Comparison of ENCODE assay signal across 20 cellular contexts in the genomic region with DNA sequence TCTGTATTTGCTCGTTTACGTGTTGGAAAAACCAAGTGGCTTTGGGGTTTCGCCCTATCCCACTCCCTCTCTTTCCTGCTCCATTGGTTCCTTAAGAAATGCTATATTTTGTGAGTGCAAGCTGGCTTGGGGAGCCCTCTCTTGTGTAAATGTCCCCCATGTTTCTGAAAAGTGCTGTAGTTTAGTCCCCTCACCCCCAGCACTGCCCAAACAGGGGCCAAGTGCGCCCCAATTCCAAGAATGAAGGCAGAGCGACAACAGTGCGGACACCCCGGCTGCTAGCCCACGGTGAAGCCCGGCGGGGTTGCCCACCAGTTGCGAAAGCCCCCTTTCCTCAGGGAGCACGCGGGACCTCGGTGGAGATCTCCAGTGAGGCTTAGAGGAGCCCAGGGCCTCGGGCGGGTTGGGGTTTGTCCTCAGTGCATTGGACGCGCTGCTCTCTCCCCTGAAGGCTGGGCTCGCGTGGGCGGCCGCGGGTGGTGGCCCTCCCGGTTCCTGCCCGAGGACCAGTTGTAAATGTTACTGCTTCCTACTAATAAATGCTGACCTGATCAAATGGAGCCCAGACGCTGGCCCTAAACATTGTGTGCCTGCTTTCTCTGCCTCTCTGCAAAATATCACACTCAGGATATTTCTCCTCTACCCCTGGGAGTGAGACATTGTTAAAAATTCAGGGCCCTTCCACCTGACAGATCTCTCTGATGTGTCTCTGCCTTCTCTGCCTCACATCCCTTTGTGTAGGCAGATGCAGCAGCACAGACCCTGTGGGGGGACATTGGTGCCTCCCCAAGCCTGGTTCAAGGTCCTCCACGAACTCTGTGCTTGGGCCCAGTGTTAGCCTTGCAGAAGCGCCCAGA. TPM values are rescaled to one million over a fixed set of nuclear protein-coding genes. Genes with fewer than 3 reads are reported as not detected.
DNase-seq lines count a peak whose midpoint lies in the region; ATAC-seq and TF ChIP-seq lines count a peak whose summit lies in the region.
"Had no signal": no experiment of that assay in that cellular context is flagged by ENCODE, and none has a peak within 500 bp of the region (broad histone marks: within the 10 kb centered on the region; RNA-seq: fewer than 3 reads in every experiment).

No MANE protein-coding gene starts in this region.

- peaks cover 20% of the 10 kb centered on the region for H3K4me1 Mint-ChIP-seq in activated naive CD8-positive, alpha-beta T cell (ENCODE audit: low read depth)
- peaks cover 25% of the 10 kb centered on the region for H3K4me1 Mint-ChIP-seq in activated naive CD8-positive, alpha-beta T cell treated with anti-CD3 and anti-CD28 coated beads, Interleukin-2, amount 50 U/mL, for 24 hours
- peaks cover 30% of the 10 kb centered on the region for H3K4me1 Mint-ChIP-seq in brain
- peaks cover 65% of the 10 kb centered on the region for H3K4me1 Mint-ChIP-seq in nephron

- no peaks in the 10 kb centered on the region for H3K36me3 ChIP-seq in uterus
- H3K36me3 ChIP-seq: neural progenitor cell, right atrium auricular region, WERI-Rb-1 had no signal

- no peak for ATAC-seq in activated naive CD8-positive, alpha-beta T cell treated with anti-CD3 and anti-CD28 coated beads, Interleukin-2, amount 50 U/mL, for 24 hours
- ATAC-seq in HG03439 (IDR thresholded peaks at IDR 0.05; ENCODE audit: unreplicated experiment): no peak
- ATAC-seq: stimulated activated naive CD8-positive, alpha-beta T cell treated with anti-CD3 and anti-CD28 coated beads, Interleukin-15, amount 100 ng/mL, for 72 hours had no signal

- H3K4me3 ChIP-seq in uterus: peak overlapping the region; percentile 51 to 78
- H3K4me3 ChIP-seq in dorsolateral prefrontal cortex: no peak overlapping the region
- H3K4me3 ChIP-seq: neural progenitor cell, right atrium auricular region had no signal

- H3K4me3 Mint-ChIP-seq in activated naive CD8-positive, alpha-beta T cell: peak overlapping the region; percentile 38
- H3K4me3 Mint-ChIP-seq in activated naive CD8-positive, alpha-beta T cell treated with anti-CD3 and anti-CD28 coated beads, Interleukin-2, amount 50 U/mL, for 24 hours: no peak overlapping the region
- H3K4me3 Mint-ChIP-seq in brain (peak overlapping the region in 4 of 5 experiments; percentile 4 to 86 (median 79)), nephron (peak overlapping the region; percentile 91 to 95 (median 92))
- H3K4me3 Mint-ChIP-seq: stimulated activated naive CD8-positive, alpha-beta T cell treated with anti-CD3 and anti-CD28 coated beads, Interleukin-15, amount 100 ng/mL, for 72 hours had no signal

- H3K27ac ChIP-seq in uterus: peak overlapping the region; percentile 98 to 99
- H3K27ac ChIP-seq in dorsolateral prefrontal cortex: no peak overlapping the region
- H3K27ac ChIP-seq: coronary artery, epithelial cell of prostate, neural progenitor cell, right atrium auricular region, WERI-Rb-1 had no signal

- H3K9me3 Mint-ChIP-seq in activated naive CD8-positive, alpha-beta T cell (ENCODE audit: low read depth): no peaks in the 10 kb centered on the region
- H3K9me3 Mint-ChIP-seq in activated naive CD8-positive, alpha-beta T cell treated with anti-CD3 and anti-CD28 coated beads, Interleukin-2, amount 50 U/mL, for 24 hours: no peaks in the 10 kb centered on the region
- H3K9me3 Mint-ChIP-seq in brain: peaks cover 0 to 20% (median 4%) of the 10 kb centered on the region in 5 experiments
- H3K9me3 Mint-ChIP-seq in nephron: no peaks in the 10 kb centered on the region
- H3K9me3 Mint-ChIP-seq: stimulated activated naive CD8-positive, alpha-beta T cell treated with anti-CD3 and anti-CD28 coated beads, Interleukin-15, amount 100 ng/mL, for 72 hours had no signal

- peaks cover 54% of the 10 kb centered on the region for H3K27me3 Mint-ChIP-seq in activated naive CD8-positive, alpha-beta T cell
- H3K27me3 Mint-ChIP-seq in activated naive CD8-positive, alpha-beta T cell treated with anti-CD3 and anti-CD28 coated beads, Interleukin-2, amount 50 U/mL, for 24 hours: peaks cover 83% of the 10 kb centered on the region
- H3K27me3 Mint-ChIP-seq in brain (peaks cover 99% of the 10 kb centered on the region), nephron (ENCODE audit: low read depth) (peaks cover 59% of the 10 kb centered on the region)

- H3K27ac Mint-ChIP-seq in activated naive CD8-positive, alpha-beta T cell: no peak overlapping the region
- no peak overlapping the region for H3K27ac Mint-ChIP-seq in activated naive CD8-positive, alpha-beta T cell treated with anti-CD3 and anti-CD28 coated beads, Interleukin-2, amount 50 U/mL, for 24 hours
- peak overlapping the region in 1 of 5 experiments; percentile 85 for H3K27ac Mint-ChIP-seq in brain
- H3K27ac Mint-ChIP-seq in nephron: peak overlapping the region; percentile 99 to 100 (median 99)
- H3K27ac Mint-ChIP-seq: immature natural killer cell; neural progenitor cell; stimulated activated naive CD8-positive, alpha-beta T cell treated with anti-CD3 and anti-CD28 coated beads, Interleukin-15, amount 100 ng/mL, for 72 hours had no signal

- intact Hi-C loops in uterus (cut with DNase I; ENCODE audit: low total_unique reads): loop anchor here (5.0 to 10.0 kb wide), 3 partner anchors 513 to 1140 kb away; partner anchors contain the start of gene NFE2L2
- intact Hi-C loops in dorsolateral prefrontal cortex (cut with DNase I): loop anchor here (5.0 to 10.0 kb wide), 4 partner anchors 513 to 1787 kb away; no protein-coding TSS in a partner anchor

- no peaks in the 10 kb centered on the region for H3K36me3 Mint-ChIP-seq in activated naive CD8-positive, alpha-beta T cell
- H3K36me3 Mint-ChIP-seq in activated naive CD8-positive, alpha-beta T cell treated with anti-CD3 and anti-CD28 coated beads, Interleukin-2, amount 50 U/mL, for 24 hours (ENCODE audit: low read depth): no peaks in the 10 kb centered on the region
- H3K36me3 Mint-ChIP-seq in brain (no peaks in the 10 kb centered on the region), nephron (ENCODE audit: low read depth) (peaks cover 41% of the 10 kb centered on the region)
- H3K36me3 Mint-ChIP-seq: immature natural killer cell, neural progenitor cell had no signal

- H3K27me3 ChIP-seq in uterus (no peaks in the 10 kb centered on the region), dorsolateral prefrontal cortex (peaks cover 29 to 100% (median 97%) of the 10 kb centered on the region in 45 donors)

- TF ChIP-seq POLR2A in uterus (IDR thresholded peaks at IDR 0.05): no peak

- no peaks in the 10 kb centered on the region for H3K4me1 ChIP-seq in uterus
- H3K4me1 ChIP-seq: neural progenitor cell had no signal

- no peak for TF ChIP-seq CTCF in brain (conservative IDR thresholded peaks at IDR 0.05)
- no peak for TF ChIP-seq CTCF in nephron (IDR thresholded peaks at IDR 0.05; ENCODE audit: unreplicated experiment in 3 of 3)
- no peak for TF ChIP-seq CTCF in uterus (IDR thresholded peaks at IDR 0.05)
- TF ChIP-seq CTCF in dorsolateral prefrontal cortex (IDR thresholded peaks at IDR 0.05 in 54 of 56, conservative IDR thresholded peaks at IDR 0.05 in 2 of 56; ENCODE audit: low read depth in 1 of 56, partially characterized antibody in 56 of 56): no peak

- no peak for DNase-seq in activated naive CD8-positive, alpha-beta T cell treated with anti-CD3 and anti-CD28 coated beads, Interleukin-2, amount 50 U/mL, for 24 hours
- DNase-seq in uterus (peak in 1 of 2 donors; percentile 35), dorsolateral prefrontal cortex (no peak), COLO829 (ENCODE audit: low spot score) (no peak)
- DNase-seq: activated CD8-positive, alpha-beta memory T cell treated with anti-CD3 and anti-CD28 coated beads for 24 hours; activated gamma-delta T cell; Caco-2; immature natural killer cell; mammary epithelial cell; NCI-H187; WERI-Rb-1 had no signal

- no peaks in the 10 kb centered on the region for H3K9me3 ChIP-seq in uterus
- H3K9me3 ChIP-seq: Caco-2, right atrium auricular region had no signal

RNA-seq across cellular contexts. Expression of gene HOXD9, which starts 2.1 kb away (rescaled TPM):
- 8.9 TPM for polyA plus RNA-seq in brain (ENCODE audit: insufficient read depth, low read depth, low replicate concordance)
- total RNA-seq in uterus: 10 to 100 TPM in 3 of 4 donors, 1 to 10 TPM in 1; 3.8 to 78.1 (median 46.4) TPM
- under 1 TPM in 1 of 120 experiments, not detected in 119; 0.23 TPM for total RNA-seq in dorsolateral prefrontal cortex
- total RNA-seq: Caco-2, mammary epithelial cell had no signal
- polyA plus RNA-seq: immature natural killer cell, mammary epithelial cell had no signal

RNA-seq across cellular contexts. Expression of gene HOXD8, which starts 4.9 kb away (rescaled TPM):
- 10.0 TPM for polyA plus RNA-seq in brain (ENCODE audit: insufficient read depth, low read depth, low replicate concordance)
- total RNA-seq in uterus: 10 to 100 TPM; 25.8 to 75.6 (median 48.0) TPM
- not detected for total RNA-seq in dorsolateral prefrontal cortex
- total RNA-seq: Caco-2 had no signal
- polyA plus RNA-seq: immature natural killer cell, mammary epithelial cell had no signal

RNA-seq across cellular contexts. Expression of gene HOXD10, which starts 8.0 kb away (rescaled TPM):
- polyA plus RNA-seq in brain (ENCODE audit: insufficient read depth, low read depth, low replicate concordance): 17.2 TPM
- total RNA-seq in uterus: 10 to 100 TPM in 3 of 4 donors, 1 to 10 TPM in 1; 6.8 to 81.0 (median 53.6) TPM
- total RNA-seq in dorsolateral prefrontal cortex: under 1 TPM in 1 of 120 experiments, not detected in 119; 0.24 TPM
- total RNA-seq: Caco-2, mammary epithelial cell, right atrium auricular region had no signal
- polyA plus RNA-seq: immature natural killer cell, mammary epithelial cell had no signal

RNA-seq across cellular contexts. Expression of gene HOXD11, which starts 17.5 kb away (rescaled TPM):
- polyA plus RNA-seq in brain (ENCODE audit: insufficient read depth, low read depth, low replicate concordance): 5.1 TPM
- 10 to 100 TPM in 1 of 4 donors, 1 to 10 TPM in 1, under 1 TPM in 1, not detected in 1; 0.88 to 34.6 (median 8.6) TPM for total RNA-seq in uterus
- not detected for total RNA-seq in dorsolateral prefrontal cortex
- total RNA-seq: Caco-2, mammary epithelial cell, right atrium auricular region had no signal
- polyA plus RNA-seq: immature natural killer cell, mammary epithelial cell had no signal

RNA-seq across cellular contexts. Expression of gene HOXD12, which starts 25.0 kb away (rescaled TPM):
- polyA plus RNA-seq in brain (ENCODE audit: insufficient read depth, low read depth, low replicate concordance): 1.3 TPM
- total RNA-seq in uterus (under 1 TPM in 1 of 4 donors, not detected in 3; 0.76 TPM), dorsolateral prefrontal cortex (not detected)
- total RNA-seq: Caco-2, mammary epithelial cell, right atrium auricular region had no signal
- polyA plus RNA-seq: immature natural killer cell, mammary epithelial cell had no signal

Comparison
In these comparisons a context has a peak if more than half of its experiments do, and no peak if none do; other contexts are left out.
1. H3K27ac Mint-ChIP-seq: peak in nephron (3 of 3); none in activated naive CD8-positive, alpha-beta T cell (single experiment) and activated naive CD8-positive, alpha-beta T cell treated with anti-CD3 and anti-CD28 coated beads, Interleukin-2, amount 50 U/mL, for 24 hours (single experiment).
2. H3K27ac ChIP-seq: peak in uterus (2 of 2); none in dorsolateral prefrontal cortex (0 of 59).
3. H3K4me3 ChIP-seq: peak in uterus (2 of 2); none in dorsolateral prefrontal cortex (0 of 59).
4. RNA of gene HOXD8, which starts 4.9 kb away (total RNA-seq): 25.8 to 75.6 TPM in uterus; not detected in dorsolateral prefrontal cortex; every median in the first group is over 10 times any median in the second.
5. RNA of gene HOXD10, which starts 8.0 kb away (total RNA-seq): 6.8 to 81.0 TPM in uterus; 0.24 TPM in dorsolateral prefrontal cortex; every median in the first group is over 4 times any median in the second.